19 cellular contexts compared by ENCODE assay signal in genomic region chr19:7703332-7703731, GRCh38. TPM values are rescaled to one million over a fixed set of nuclear protein-coding genes. Genes with fewer than 3 reads are reported as not detected.
DNase-seq lines count a peak whose midpoint lies in the region; ATAC-seq, FAIRE-seq and TF ChIP-seq lines count a peak whose summit lies in the region.
"Had no signal": no experiment of that assay in that cellular context is flagged by ENCODE, and none has a peak within 500 bp of the region (broad histone marks: within the 10 kb centered on the region; RNA-seq: fewer than 3 reads in every experiment).

No MANE protein-coding gene starts in this region.

- H3K4me3 ChIP-seq in BLaER1 treated with 17β-estradiol and CSF1 and Interleukin-3, amounts not matched to agents 10 nM and 100 nM = no peak overlapping the region
- H3K4me3 ChIP-seq in naive thymus-derived CD4-positive, alpha-beta T cell (ENCODE audit: low read length) = no peak overlapping the region
- no peak overlapping the region for H3K4me3 ChIP-seq in HAP-1

- no peak overlapping the region for H3K4me3 Mint-ChIP-seq in naive thymus-derived CD4-positive, alpha-beta T cell
- H3K4me3 Mint-ChIP-seq in activated CD8-positive, alpha-beta T cell treated with anti-CD3 and anti-CD28 coated beads, Interleukin-2, amount 10 ng/mL, durations not matched to agents 7 days and 5 days = no peak overlapping the region
- H3K4me3 Mint-ChIP-seq: CD8-positive, alpha-beta memory T cell had no signal

- no peaks in the 10 kb centered on the region for H3K36me3 ChIP-seq in BLaER1 treated with 17β-estradiol and CSF1 and Interleukin-3, amounts not matched to agents 10 nM and 100 nM
- no peaks in the 10 kb centered on the region for H3K36me3 ChIP-seq in naive thymus-derived CD4-positive, alpha-beta T cell (ENCODE audit: control insufficient read depth in 2 of 3, insufficient read depth in 3 of 3, low read length in 3 of 3)
- no peaks in the 10 kb centered on the region for H3K36me3 ChIP-seq in HAP-1 (replicated peaks)

- H3K4me1 ChIP-seq in BLaER1 treated with 17β-estradiol and CSF1 and Interleukin-3, amounts not matched to agents 10 nM and 100 nM = peaks cover 60 to 97% (median 82%) of the 10 kb centered on the region in 10 experiments
- peaks cover 22 to 38% of the 10 kb centered on the region in 2 donors for H3K4me1 ChIP-seq in naive thymus-derived CD4-positive, alpha-beta T cell (ENCODE audit: control insufficient read depth in 2 of 2, insufficient read depth in 2 of 2, low read length in 2 of 2)
- H3K4me1 ChIP-seq in HAP-1 = no peaks in the 10 kb centered on the region

- H3K9me3 ChIP-seq in BLaER1 treated with 17β-estradiol and CSF1 and Interleukin-3, amounts not matched to agents 10 nM and 100 nM (replicated peaks in 1 of 11) = no peaks in the 10 kb centered on the region
- H3K9me3 ChIP-seq in naive thymus-derived CD4-positive, alpha-beta T cell (ENCODE audit: control insufficient read depth in 2 of 3, low read length in 3 of 3) = no peaks in the 10 kb centered on the region
- no peaks in the 10 kb centered on the region for H3K9me3 ChIP-seq in HAP-1

- H3K4me2 ChIP-seq in BLaER1 treated with 17β-estradiol and CSF1 and Interleukin-3, amounts not matched to agents 10 nM and 100 nM = peak overlapping the region in 7 of 11 experiments; percentile 4 to 89 (median 84); a peak in 11 of 22 replicates

- H3K27ac Mint-ChIP-seq in naive thymus-derived CD4-positive, alpha-beta T cell = peak overlapping the region in 7 of 9 donors; percentile 21 to 100 (median 90)
- no peak overlapping the region for H3K27ac Mint-ChIP-seq in activated CD8-positive, alpha-beta T cell treated with anti-CD3 and anti-CD28 coated beads, Interleukin-2, amount 10 ng/mL, durations not matched to agents 7 days and 5 days

- H3K27ac ChIP-seq in BLaER1 treated with 17β-estradiol and CSF1 and Interleukin-3, amounts not matched to agents 10 nM and 100 nM = peak overlapping the region in 9 of 11 experiments; percentile 22 to 90 (median 83); a peak in 16 of 22 replicates
- no peak overlapping the region for H3K27ac ChIP-seq in naive thymus-derived CD4-positive, alpha-beta T cell (ENCODE audit: low read depth, low read length)
- H3K27ac ChIP-seq: HL-60 had no signal

- intact Hi-C loops in naive thymus-derived CD4-positive, alpha-beta T cell (cut with micrococcal nuclease) = no loop called here

- H3K27me3 ChIP-seq in BLaER1 treated with 17β-estradiol and CSF1 and Interleukin-3, amounts not matched to agents 10 nM and 100 nM = peaks cover 0 to 5% (median 0%) of the 10 kb centered on the region in 11 experiments; a peak in 2 of 22 replicates
- no peaks in the 10 kb centered on the region for H3K27me3 ChIP-seq in naive thymus-derived CD4-positive, alpha-beta T cell (ENCODE audit: control insufficient read depth in 2 of 2, insufficient read depth in 2 of 2, low read length in 2 of 2)
- H3K27me3 ChIP-seq in HAP-1 (ENCODE audit: low read depth) = peaks cover 7% of the 10 kb centered on the region

- FAIRE-seq in GM12891 (lab: Jason Lieb, UNC) = peak; percentile 72

- CTCF ChIA-PET in naive thymus-derived CD4-positive, alpha-beta T cell (lab: Charles Lee) = no interaction called here
- CTCF ChIA-PET in activated CD8-positive, alpha-beta T cell treated with anti-CD3 and anti-CD28 coated beads, Interleukin-2, amount 10 ng/mL, durations not matched to agents 7 days and 5 days (lab: Charles Lee) = interaction anchor here (1.3 kb wide), 1 partner anchor 22 kb away, joined by 4 read pairs; the partner anchor contains the start of gene TRAPPC5

- no peaks in the 10 kb centered on the region for H3K36me3 Mint-ChIP-seq in naive thymus-derived CD4-positive, alpha-beta T cell
- no peaks in the 10 kb centered on the region for H3K36me3 Mint-ChIP-seq in activated CD8-positive, alpha-beta T cell treated with anti-CD3 and anti-CD28 coated beads, Interleukin-2, amount 10 ng/mL, durations not matched to agents 7 days and 5 days (ENCODE audit: low read depth)
- H3K36me3 Mint-ChIP-seq: CD8-positive, alpha-beta memory T cell had no signal

- in situ Hi-C loops in HAP-1 (cut with MboI; ENCODE audit: low sequenced_read_pairs) = no loop called here

- no peaks in the 10 kb centered on the region for H4K20me1 ChIP-seq in BLaER1 treated with 17β-estradiol and CSF1 and Interleukin-3, amounts not matched to agents 10 nM and 100 nM

- POLR2A ChIA-PET in naive thymus-derived CD4-positive, alpha-beta T cell (lab: Charles Lee) = interaction anchor here (0.6 to 2.2 kb wide), 2 partner anchors 22 to 29 kb away, joined by 4 to 6 read pairs; partner anchors contain the start of gene TRAPPC5
- POLR2A ChIA-PET in activated CD8-positive, alpha-beta T cell treated with anti-CD3 and anti-CD28 coated beads, Interleukin-2, amount 10 ng/mL, durations not matched to agents 7 days and 5 days (lab: Charles Lee) = no interaction called here

- H3K4me1 Mint-ChIP-seq in naive thymus-derived CD4-positive, alpha-beta T cell = peaks cover 27 to 67% (median 54%) of the 10 kb centered on the region in 7 donors
- H3K4me1 Mint-ChIP-seq in activated CD8-positive, alpha-beta T cell treated with anti-CD3 and anti-CD28 coated beads, Interleukin-2, amount 10 ng/mL, durations not matched to agents 7 days and 5 days (ENCODE audit: low read depth) = peaks cover 43% of the 10 kb centered on the region

- DNase-seq in GM12891 (ENCODE audit: insufficient read length, low spot score) (no peak), DMS53 treated with DMSO at 0.1 percent for 48 hours (lab: John Stamatoyannopoulos, UW; ENCODE audit: unreplicated experiment) (no peak), HAP-1 (ENCODE audit: low spot score in 2 of 2) (no peak)
- no peak for DNase-seq in naive thymus-derived CD4-positive, alpha-beta T cell
- DNase-seq in activated CD8-positive, alpha-beta T cell treated with anti-CD3 and anti-CD28 coated beads, Interleukin-2, amount 10 ng/mL, durations not matched to agents 7 days and 5 days = no peak
- no peak for DNase-seq in activated CD8-positive, alpha-beta memory T cell treated with anti-CD3 and anti-CD28 coated beads for 24 hours
- DNase-seq: CD8-positive, alpha-beta memory T cell; HCEC 1CT; KG1; NCI-H1092; NCI-H1694 treated with DMSO at 0.1 percent for 48 hours; NCI-H446 treated with DMSO at 0.1 percent for 48 hours; NCI-H774 had no signal

- TF ChIP-seq POLR2A in GM12891 (IDR thresholded peaks at IDR 0.05; ENCODE audit: low read depth, low read length) = no peak

- peaks cover 0 to 3% (median 0%) of the 10 kb centered on the region in 11 donors for H3K9me3 Mint-ChIP-seq in naive thymus-derived CD4-positive, alpha-beta T cell
- no peaks in the 10 kb centered on the region for H3K9me3 Mint-ChIP-seq in activated CD8-positive, alpha-beta T cell treated with anti-CD3 and anti-CD28 coated beads, Interleukin-2, amount 10 ng/mL, durations not matched to agents 7 days and 5 days (ENCODE audit: insufficient read depth)
- H3K9me3 Mint-ChIP-seq: CD8-positive, alpha-beta memory T cell had no signal

- H3K9ac ChIP-seq in BLaER1 treated with 17β-estradiol and CSF1 and Interleukin-3, amounts not matched to agents 10 nM and 100 nM = peak overlapping the region in 4 of 11 experiments; percentile 8 to 41 (median 28); a peak in 4 of 22 replicates

- H3K27me3 Mint-ChIP-seq in naive thymus-derived CD4-positive, alpha-beta T cell = peaks cover 0 to 27% (median 0%) of the 10 kb centered on the region in 5 donors
- H3K27me3 Mint-ChIP-seq in activated CD8-positive, alpha-beta T cell treated with anti-CD3 and anti-CD28 coated beads, Interleukin-2, amount 10 ng/mL, durations not matched to agents 7 days and 5 days (ENCODE audit: low read depth) = peaks cover 26% of the 10 kb centered on the region

- ATAC-seq in SK-N-SH treated with all-trans-retinoic acid at 6 μM for 48 hours = peak; percentile 18; the same call in 1 of the 3 replicates
- no peak for ATAC-seq in naive thymus-derived CD4-positive, alpha-beta T cell
- no peak for ATAC-seq in activated CD8-positive, alpha-beta T cell treated with anti-CD3 and anti-CD28 coated beads, Interleukin-2, amount 10 ng/mL, durations not matched to agents 7 days and 5 days

TF ChIP-seq in GM12891, 5 proteins besides CTCF, POLR2A, EP300 and RAD21 (continues in another document):
- TF ChIP-seq POU2F2 (IDR thresholded peaks at IDR 0.05; ENCODE audit: low read depth, low read length) = no peak
- no peak for TF ChIP-seq TAF1 (IDR thresholded peaks at IDR 0.05; ENCODE audit: low read depth, low read length)
- TF ChIP-seq PAX5 (IDR thresholded peaks at IDR 0.05; ENCODE audit: insufficient read depth, low read length, severe bottlenecking) = no peak

RNA-seq across cellular contexts. Expression of gene FCER2, which starts 1.4 kb away (rescaled TPM):
- 641 TPM for polyA plus RNA-seq in GM12891 (2012; ENCODE audit: low read depth, missing spikeins)
- 1 to 10 TPM in 2 of 5 experiments, under 1 TPM in 1, not detected in 2; 0.32 to 3.8 (median 1.3) TPM for total RNA-seq in naive thymus-derived CD4-positive, alpha-beta T cell
- polyA plus RNA-seq in naive thymus-derived CD4-positive, alpha-beta T cell = under 1 TPM; 0.48 to 0.52 TPM
- total RNA-seq in activated CD8-positive, alpha-beta T cell treated with anti-CD3 and anti-CD28 coated beads, Interleukin-2, amount 10 ng/mL, durations not matched to agents 7 days and 5 days = under 1 TPM; 0.29 to 0.31 TPM
- total RNA-seq: A673, Daoy, M059J had no signal
- polyA plus RNA-seq: CD8-positive, alpha-beta memory T cell had no signal

RNA-seq across cellular contexts. Expression of gene TRAPPC5, which starts 22.7 kb away (rescaled TPM):
- 179 TPM for polyA plus RNA-seq in GM12891 (2012; ENCODE audit: low read depth, missing spikeins)
- total RNA-seq in naive thymus-derived CD4-positive, alpha-beta T cell = 10 to 100 TPM; 43.7 to 79.3 (median 75.4) TPM
- 100 to 1,000 TPM; 165 to 191 TPM for polyA plus RNA-seq in naive thymus-derived CD4-positive, alpha-beta T cell
- 10 to 100 TPM; 92.8 to 95.1 TPM for total RNA-seq in activated CD8-positive, alpha-beta T cell treated with anti-CD3 and anti-CD28 coated beads, Interleukin-2, amount 10 ng/mL, durations not matched to agents 7 days and 5 days

RNA-seq across cellular contexts. Expression of gene MCEMP1, which starts 26.4 kb away (rescaled TPM):
- 0.24 TPM for polyA plus RNA-seq in GM12891 (2012; ENCODE audit: low read depth, missing spikeins)
- 10 to 100 TPM in 1 of 5 experiments, 1 to 10 TPM in 1, not detected in 3; 1.2 to 12.3 TPM for total RNA-seq in naive thymus-derived CD4-positive, alpha-beta T cell
- polyA plus RNA-seq in naive thymus-derived CD4-positive, alpha-beta T cell = not detected
- total RNA-seq in activated CD8-positive, alpha-beta T cell treated with anti-CD3 and anti-CD28 coated beads, Interleukin-2, amount 10 ng/mL, durations not matched to agents 7 days and 5 days = not detected
- total RNA-seq: CD8-positive, alpha-beta memory T cell; Daoy; M059J had no signal
- polyA plus RNA-seq: CD8-positive, alpha-beta memory T cell had no signal

RNA-seq across cellular contexts. Expression of gene CLEC4G, which starts 28.6 kb away (rescaled TPM):
- 2.7 TPM for polyA plus RNA-seq in GM12891 (2012; ENCODE audit: low read depth, missing spikeins)
- total RNA-seq in naive thymus-derived CD4-positive, alpha-beta T cell = 1 to 10 TPM in 1 of 5 experiments, not detected in 4; 1.2 TPM
- polyA plus RNA-seq in naive thymus-derived CD4-positive, alpha-beta T cell = not detected
- not detected for total RNA-seq in activated CD8-positive, alpha-beta T cell treated with anti-CD3 and anti-CD28 coated beads, Interleukin-2, amount 10 ng/mL, durations not matched to agents 7 days and 5 days
- total RNA-seq: A673; CD8-positive, alpha-beta memory T cell; Daoy; M059J had no signal
- polyA plus RNA-seq: CD8-positive, alpha-beta memory T cell had no signal

RNA-seq across cellular contexts. Expression of gene RETN, which starts 34.5 kb away (rescaled TPM):
- polyA plus RNA-seq in GM12891 (2012; ENCODE audit: low read depth, missing spikeins) = not detected
- total RNA-seq in naive thymus-derived CD4-positive, alpha-beta T cell = 1 to 10 TPM in 1 of 5 experiments, not detected in 4; 3.4 TPM
- polyA plus RNA-seq in naive thymus-derived CD4-positive, alpha-beta T cell = not detected
- 1 to 10 TPM; 2.2 to 3.0 TPM for total RNA-seq in activated CD8-positive, alpha-beta T cell treated with anti-CD3 and anti-CD28 coated beads, Interleukin-2, amount 10 ng/mL, durations not matched to agents 7 days and 5 days
- total RNA-seq: A673; CD8-positive, alpha-beta memory T cell; Daoy; M059J had no signal
